In genomic region chr5:43313854-43314457, GRCh38 we compare ENCODE assay signal across 8 cellular contexts. TPM values are rescaled to one million over a fixed set of nuclear protein-coding genes. Genes with fewer than 3 reads are reported as not detected.
DNase-seq lines count a peak whose midpoint lies in the region; ATAC-seq, FAIRE-seq and TF ChIP-seq lines count a peak whose summit lies in the region.

No MANE protein-coding gene starts in this region.

- H3K4me1 ChIP-seq in H9 (ENCODE audit: insufficient read depth, low read length) (peaks cover 3% of the 10 kb centered on the region; the same call in 1 of the 2 replicates), small intestine (ENCODE audit: control insufficient read depth in 2 of 2, insufficient read depth in 1 of 2, low read depth in 1 of 2, low read length in 1 of 2) (peaks cover 14% of the 10 kb centered on the region in 2 donors)

- H2AFZ ChIP-seq in H9 (ENCODE audit: low read length): no peak overlapping the region

- H2AK5ac ChIP-seq in H9 (ENCODE audit: insufficient read length, low read length): no peak overlapping the region

- H3K27ac ChIP-seq in H9 (ENCODE audit: insufficient read length, low read depth, low read length) (peak overlapping the region; percentile 77), small intestine (ENCODE audit: low read depth in 1 of 2, low read length in 1 of 2) (peak overlapping the region; percentile 59 to 73)

- FAIRE-seq in small intestine (lab: Jason Lieb, UNC): no peak

- no peak overlapping the region; the same call in 1 of the 2 replicates for H3K4ac ChIP-seq in H9 (ENCODE audit: low read depth, low read length)

- H3K79me1 ChIP-seq in H9 (ENCODE audit: insufficient read depth, low read depth, low read length, poor library complexity, severe bottlenecking): no peaks in the 10 kb centered on the region

- H4K5ac ChIP-seq in H9 (ENCODE audit: insufficient read length, low read depth, low read length): no peak overlapping the region

- peaks cover 42% of the 10 kb centered on the region; the same call in 1 of the 2 replicates for H3K79me2 ChIP-seq in H9 (ENCODE audit: insufficient read depth, low read length)

- H2BK15ac ChIP-seq in H9 (ENCODE audit: low read depth, low read length): no peak overlapping the region

- H2BK120ac ChIP-seq in H9 (ENCODE audit: low read depth, low read length, poor library complexity, severe bottlenecking): no peak overlapping the region

- H3K36me3 ChIP-seq in small intestine (ENCODE audit: control insufficient read depth in 2 of 2, insufficient read depth in 2 of 2, low read length in 2 of 2): peaks cover 0 to 3% of the 10 kb centered on the region in 2 donors

- DNase-seq in ACHN (peak; percentile 23), H9 (peak; percentile 28), foreskin fibroblast (no peak), small intestine (no peak), superior temporal gyrus (ENCODE audit: extremely low spot score) (no peak)

- H3K4me1 Mint-ChIP-seq in H9: peaks cover 39 to 42% of the 10 kb centered on the region in 2 experiments

- H3K56ac ChIP-seq in H9 (ENCODE audit: insufficient read length, low read depth, low read length): no peak overlapping the region

- no peak overlapping the region for H4K91ac ChIP-seq in H9 (ENCODE audit: insufficient read length, low read depth, low read length)

- no peak overlapping the region for H4K8ac ChIP-seq in H9 (replicated peaks; ENCODE audit: insufficient read length, low read depth, low read length)

- ATAC-seq in HG03565 (IDR thresholded peaks at IDR 0.05; ENCODE audit: unreplicated experiment): no peak
- no peak for ATAC-seq in GM21423 (IDR thresholded peaks at IDR 0.05; ENCODE audit: unreplicated experiment)

- H3K4me3 ChIP-seq in WI38 (ENCODE audit: low read depth, low read length) (peak overlapping the region; percentile 48), foreskin fibroblast (ENCODE audit: low read depth in 1 of 2, low read length in 2 of 2) (peak overlapping the region; percentile 29 to 42), small intestine (ENCODE audit: low read depth in 1 of 2, low read length in 2 of 2) (no peak overlapping the region)

- H3K9me3 ChIP-seq in H9 (ENCODE audit: control insufficient read depth, low read depth, low read length) (no peaks in the 10 kb centered on the region), small intestine (ENCODE audit: control insufficient read depth, low read depth) (no peaks in the 10 kb centered on the region)

- H3K18ac ChIP-seq in H9 (ENCODE audit: insufficient read length, low read depth, low read length): peak overlapping the region; percentile 1

- TF ChIP-seq CTCF in H9 (conservative IDR thresholded peaks at IDR 0.05) (no peak), WI38 (IDR thresholded peaks at IDR 0.05; ENCODE audit: low read depth, low read length) (no peak), foreskin fibroblast (IDR thresholded peaks at IDR 0.05; ENCODE audit: low read depth, low read length) (no peak)

- H3K27me3 ChIP-seq in H9 (ENCODE audit: insufficient read depth, low read length) (no peaks in the 10 kb centered on the region), small intestine (ENCODE audit: control insufficient read depth in 2 of 2, insufficient read depth in 2 of 2, low read length in 2 of 2) (no peaks in the 10 kb centered on the region)

- in situ Hi-C loops in ACHN (cut with HindIII; ENCODE audit: low pct_ligation_motif_present, low pct_unique_long_range_greater_than_20kb, low sequenced_read_pairs): no loop called here

- H3K36me3 Mint-ChIP-seq in H9 (ENCODE audit: insufficient read depth in 1 of 3, low read depth in 3 of 3): peaks cover 13 to 30% (median 25%) of the 10 kb centered on the region in 3 experiments

- H3K4me2 ChIP-seq in H9 (ENCODE audit: insufficient read depth, insufficient read length, low read length): no peak overlapping the region

- H3K4me3 Mint-ChIP-seq in H9: peak overlapping the region; percentile 96 to 100

- peak overlapping the region; percentile 14 for H2BK5ac ChIP-seq in H9 (ENCODE audit: insufficient read length, low read length)

- peaks cover 3% of the 10 kb centered on the region for H4K20me1 ChIP-seq in H9 (ENCODE audit: control insufficient read depth, insufficient read depth, insufficient read length)

- H3K9ac ChIP-seq in H9 (ENCODE audit: extremely low read depth, insufficient read length, low read length): no peak overlapping the region

- H3K23me2 ChIP-seq in H9 (ENCODE audit: insufficient read length, low read depth, low read length, poor library complexity, severe bottlenecking): peaks cover 13% of the 10 kb centered on the region

- peak overlapping the region; percentile 96 to 99 (median 97) for H3K27ac Mint-ChIP-seq in H9

- no peak overlapping the region for H3K14ac ChIP-seq in H9 (ENCODE audit: insufficient read depth, low read length)

- H3K9me3 Mint-ChIP-seq in H9: peaks cover 2 to 9% of the 10 kb centered on the region in 2 experiments; a peak in 4 of 5 replicates

- no peak overlapping the region for H2BK12ac ChIP-seq in H9 (ENCODE audit: insufficient read length, low read depth, low read length)

- no peak overlapping the region for H3K23ac ChIP-seq in H9 (ENCODE audit: insufficient read length, low read depth, low read length)

- H3T11ph ChIP-seq in H9 (ENCODE audit: low read length): peak overlapping the region; percentile 4

- no CpG with 5 or more reads among the region's 8 CpGs for WGBS in H9 (ENCODE audit: extremely low coverage, insufficient read length, low lambda C conversion rate)
- 57 to 62% (median 59%) methylated on average over 8 of the region's 8 CpGs for WGBS in small intestine, 3 donors

- no peak overlapping the region for H2BK20ac ChIP-seq in H9 (ENCODE audit: low read depth, low read length, poor library complexity, severe bottlenecking)

- H3K27me3 Mint-ChIP-seq in H9 (ENCODE audit: low read depth): peaks cover 1% of the 10 kb centered on the region

RNA-seq across cellular contexts. Expression of gene HMGCS1, which starts 0.7 kb away (rescaled TPM):
- 144 and 147 TPM in 2 replicates for total RNA-seq in H9 (2021)
- polyA plus RNA-seq in small intestine: 10 to 100 TPM; 46.7 to 84.5 (median 58.6) TPM

Comparison
In these comparisons a context has a peak if more than half of its experiments do, and no peak if none do; other contexts are left out.
1. DNase-seq: peak in ACHN (single experiment) and H9 (single experiment); none in foreskin fibroblast (0 of 2), small intestine (single experiment) and superior temporal gyrus (single experiment).
2. H3K4me3 ChIP-seq: peak in WI38 (single experiment) and foreskin fibroblast (2 of 2); none in small intestine (0 of 2).